ENCODE assay signal across 26 cellular contexts in the genomic region with DNA sequence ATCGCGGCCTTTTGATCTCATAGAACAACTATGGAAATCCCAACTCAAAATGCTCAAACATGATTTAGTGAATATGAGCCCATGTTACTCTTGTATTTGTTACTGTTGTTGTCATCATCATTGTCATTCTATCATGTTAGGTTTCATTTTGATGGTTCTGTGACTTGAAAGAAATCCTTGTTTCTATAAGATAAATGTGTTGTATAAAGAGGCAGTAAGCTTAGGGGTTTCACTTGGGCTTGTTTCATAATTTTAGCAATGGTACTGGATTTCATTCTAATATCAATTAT. TPM values are rescaled to one million over a fixed set of nuclear protein-coding genes. Genes with fewer than 3 reads are reported as not detected.
DNase-seq lines count a peak whose midpoint lies in the region; ATAC-seq and TF ChIP-seq lines count a peak whose summit lies in the region.
"Had no signal": no experiment of that assay in that cellular context is flagged by ENCODE, and none has a peak within 500 bp of the region (broad histone marks: within the 10 kb centered on the region; RNA-seq: fewer than 3 reads in every experiment).

No MANE protein-coding gene starts in this region.

- no peaks in the 10 kb centered on the region for H3K36me3 ChIP-seq in CD4-positive, CD25-positive, alpha-beta regulatory T cell (ENCODE audit: control insufficient read depth, insufficient read depth, low read length)
- H3K36me3 ChIP-seq: upper lobe of left lung had no signal

- POLR2A ChIA-PET in activated CD8-positive, alpha-beta T cell treated with anti-CD3 and anti-CD28 coated beads for 36 hours (lab: Charles Lee), result interaction anchor here (1.4 to 8.5 kb wide), 3 partner anchors 11 to 161 kb away, joined by 4 to 114 read pairs (median 8); a partner anchor contains a TSS

- H3K4me3 Mint-ChIP-seq in CD4-positive, CD25-positive, alpha-beta regulatory T cell, result peak overlapping the region; percentile 24 to 81 (median 60)
- H3K4me3 Mint-ChIP-seq in activated CD8-positive, alpha-beta T cell treated with anti-CD3 and anti-CD28 coated beads for 36 hours, result no peak overlapping the region
- H3K4me3 Mint-ChIP-seq in effector memory CD8-positive, alpha-beta T cell, result peak overlapping the region; percentile 63 to 68
- H3K4me3 Mint-ChIP-seq: GM23338, mesothelial cell of epicardium, nephron progenitor cell had no signal

- H3K9me3 ChIP-seq in CD4-positive, CD25-positive, alpha-beta regulatory T cell (ENCODE audit: control insufficient read depth in 2 of 2, low read length in 2 of 2), result peaks cover 7 to 12% of the 10 kb centered on the region in 2 experiments

- no peak for DNase-seq in activated CD4-positive, CD25-positive, alpha-beta regulatory T cell treated with anti-CD3 and anti-CD28 coated beads, Interleukin-2, amount 50 U/mL, for 72 hours
- no peak for DNase-seq in CD4-positive, CD25-positive, alpha-beta regulatory T cell
- DNase-seq in activated CD8-positive, alpha-beta T cell treated with anti-CD3 and anti-CD28 coated beads for 36 hours, result no peak
- no peak for DNase-seq in effector memory CD8-positive, alpha-beta T cell
- DNase-seq in NOMO-1 treated with dmso at 0.1 percent for 144 hours (lab: John Stamatoyannopoulos, UW; ENCODE audit: unreplicated experiment) (no peak), nucleus accumbens (lab: John Stamatoyannopoulos, UW) (no peak)
- DNase-seq: activated CD8-positive, alpha-beta memory T cell treated with anti-CD3 and anti-CD28 coated beads for 24 hours; activated effector memory CD4-positive, alpha-beta T cell treated with anti-CD3 and anti-CD28 coated beads, Interleukin-2, amount 50 U/mL, for 16 hours; central memory CD4-positive, alpha-beta T cell; erythroblast; foreskin fibroblast; NCI-H1105; NCI-H2081 treated with DMSO at 0.1 percent for 48 hours; NCI-H446; nephron progenitor cell; PC-3; right cardiac atrium; SHP77; SW 1271; upper lobe of left lung had no signal

- peaks cover 23% of the 10 kb centered on the region for H3K36me3 Mint-ChIP-seq in CD4-positive, CD25-positive, alpha-beta regulatory T cell
- H3K36me3 Mint-ChIP-seq in activated CD8-positive, alpha-beta T cell treated with anti-CD3 and anti-CD28 coated beads for 36 hours (ENCODE audit: low read depth), result peaks cover 51% of the 10 kb centered on the region
- H3K36me3 Mint-ChIP-seq in effector memory CD8-positive, alpha-beta T cell (ENCODE audit: insufficient read depth), result no peaks in the 10 kb centered on the region
- H3K36me3 Mint-ChIP-seq: mesothelial cell of epicardium had no signal

- no peak for TF ChIP-seq CTCF in activated CD8-positive, alpha-beta T cell treated with anti-CD3 and anti-CD28 coated beads for 36 hours (IDR thresholded peaks at IDR 0.05)

- peak overlapping the region; percentile 91 to 97 (median 94) for H3K27ac Mint-ChIP-seq in CD4-positive, CD25-positive, alpha-beta regulatory T cell
- peak overlapping the region; percentile 87 for H3K27ac Mint-ChIP-seq in activated CD8-positive, alpha-beta T cell treated with anti-CD3 and anti-CD28 coated beads for 36 hours
- peak overlapping the region; percentile 87 to 96 for H3K27ac Mint-ChIP-seq in effector memory CD8-positive, alpha-beta T cell
- H3K27ac Mint-ChIP-seq: GM23338, mesothelial cell of epicardium, nephron progenitor cell had no signal

- peak overlapping the region; percentile 79 for H3K4me3 ChIP-seq in CD4-positive, CD25-positive, alpha-beta regulatory T cell (ENCODE audit: low read depth, low read length)
- H3K4me3 ChIP-seq: GM23338, upper lobe of left lung had no signal

- H3K27me3 ChIP-seq in CD4-positive, CD25-positive, alpha-beta regulatory T cell (ENCODE audit: control insufficient read depth, insufficient read depth, low read length), result no peaks in the 10 kb centered on the region
- H3K27me3 ChIP-seq: upper lobe of left lung had no signal

- CTCF ChIA-PET in activated CD8-positive, alpha-beta T cell treated with anti-CD3 and anti-CD28 coated beads for 36 hours (lab: Charles Lee), result interaction anchor here (1.2 to 2.4 kb wide), 2 partner anchors 70 to 304 kb away, joined by 3 to 8 read pairs; no protein-coding TSS in a partner anchor

- peak; percentile 14 to 34 for ATAC-seq in activated CD4-positive, CD25-positive, alpha-beta regulatory T cell treated with anti-CD3 and anti-CD28 coated beads, Interleukin-2, amount 50 U/mL, for 24 hours
- no peak for ATAC-seq in CD4-positive, CD25-positive, alpha-beta regulatory T cell (ENCODE audit: low read depth in 2 of 2)
- no peak for ATAC-seq in activated CD8-positive, alpha-beta T cell treated with anti-CD3 and anti-CD28 coated beads for 36 hours
- ATAC-seq in effector memory CD8-positive, alpha-beta T cell (replicated peaks), result no peak
- no peak for ATAC-seq in HG03354 (IDR thresholded peaks at IDR 0.05; ENCODE audit: poor library complexity, severe bottlenecking, unreplicated experiment)
- ATAC-seq: GM23338, PC-3 had no signal

- intact Hi-C loops in activated CD8-positive, alpha-beta T cell treated with anti-CD3 and anti-CD28 coated beads for 36 hours (cut with micrococcal nuclease), result no loop called here

- H3K4me1 Mint-ChIP-seq in CD4-positive, CD25-positive, alpha-beta regulatory T cell, result peaks cover 43 to 71% (median 63%) of the 10 kb centered on the region in 4 donors
- peaks cover 64% of the 10 kb centered on the region for H3K4me1 Mint-ChIP-seq in activated CD8-positive, alpha-beta T cell treated with anti-CD3 and anti-CD28 coated beads for 36 hours (ENCODE audit: low read depth)
- peaks cover 49 to 55% of the 10 kb centered on the region in 2 donors for H3K4me1 Mint-ChIP-seq in effector memory CD8-positive, alpha-beta T cell (ENCODE audit: low read depth in 2 of 2)
- H3K4me1 Mint-ChIP-seq: GM23338 had no signal

- H3K27me3 Mint-ChIP-seq in CD4-positive, CD25-positive, alpha-beta regulatory T cell, result no peaks in the 10 kb centered on the region
- H3K27me3 Mint-ChIP-seq in activated CD8-positive, alpha-beta T cell treated with anti-CD3 and anti-CD28 coated beads for 36 hours, result no peaks in the 10 kb centered on the region
- H3K27me3 Mint-ChIP-seq in effector memory CD8-positive, alpha-beta T cell, result no peaks in the 10 kb centered on the region

- H3K4me1 ChIP-seq in CD4-positive, CD25-positive, alpha-beta regulatory T cell (ENCODE audit: control insufficient read depth, insufficient read depth, low read length, poor library complexity, severe bottlenecking), result peaks cover 58% of the 10 kb centered on the region
- H3K4me1 ChIP-seq: parathyroid adenoma had no signal

- peak overlapping the region; percentile 82 for H3K27ac ChIP-seq in CD4-positive, CD25-positive, alpha-beta regulatory T cell (ENCODE audit: insufficient read depth, low read length, poor library complexity, severe bottlenecking)
- H3K27ac ChIP-seq: parathyroid adenoma had no signal

- peaks cover 0 to 12% (median 4%) of the 10 kb centered on the region in 7 donors for H3K9me3 Mint-ChIP-seq in CD4-positive, CD25-positive, alpha-beta regulatory T cell
- peaks cover 35% of the 10 kb centered on the region for H3K9me3 Mint-ChIP-seq in activated CD8-positive, alpha-beta T cell treated with anti-CD3 and anti-CD28 coated beads for 36 hours
- H3K9me3 Mint-ChIP-seq in effector memory CD8-positive, alpha-beta T cell, result peaks cover 10% of the 10 kb centered on the region in 2 donors

RNA-seq across cellular contexts. Expression of a gene that starts 15.3 kb away (rescaled TPM):
- total RNA-seq in CD4-positive, CD25-positive, alpha-beta regulatory T cell, result 425 TPM
- 100 to 1,000 TPM; 201 to 381 (median 293) TPM for polyA plus RNA-seq in CD4-positive, CD25-positive, alpha-beta regulatory T cell
- total RNA-seq in activated CD8-positive, alpha-beta T cell treated with anti-CD3 and anti-CD28 coated beads for 36 hours, result 100 to 1,000 TPM; 163 to 174 TPM
- total RNA-seq: A172, GM23338, mesothelial cell of epicardium, PC-3 had no signal
- polyA plus RNA-seq: GM23338 had no signal

Comparison
In these comparisons a context has a peak if more than half of its experiments do, and no peak if none do; other contexts are left out.
1. ATAC-seq: peak in activated CD4-positive, CD25-positive, alpha-beta regulatory T cell treated with anti-CD3 and anti-CD28 coated beads, Interleukin-2, amount 50 U/mL, for 24 hours (2 of 2); none in CD4-positive, CD25-positive, alpha-beta regulatory T cell (0 of 2), activated CD8-positive, alpha-beta T cell treated with anti-CD3 and anti-CD28 coated beads for 36 hours (single experiment), effector memory CD8-positive, alpha-beta T cell (single experiment) and HG03354 (single experiment).
2. Peak in every context shown above with its lines, with median percentiles within 50 percentile points of each other: H3K27ac Mint-ChIP-seq.